ENCODE assay signal across 8 cellular contexts in genomic region chr10:100327007-100327700, GRCh38. TPM values are rescaled to one million over a fixed set of nuclear protein-coding genes. Genes with fewer than 3 reads are reported as not detected.
A peak's percentile ranks its signal among the peaks of the same experiment; 100 is the strongest.
DNase-seq lines count a peak whose midpoint lies in the region; ATAC-seq and TF ChIP-seq lines count a peak whose summit lies in the region.

No MANE protein-coding gene starts in this region.

- H3K4me1 ChIP-seq in OCI-LY7 (ENCODE audit: insufficient read depth, low read length, poor library complexity, severe bottlenecking), result peaks cover 16% of the 10 kb centered on the region
- peaks cover 0 to 8% of the 10 kb centered on the region in 2 donors for H3K4me1 ChIP-seq in left lung
- H3K4me1 ChIP-seq in tibial artery, result no peaks in the 10 kb centered on the region

- no peaks in the 10 kb centered on the region for H4K20me1 ChIP-seq in OCI-LY7 (ENCODE audit: insufficient read depth, low read length)

- no peaks in the 10 kb centered on the region for H3K9me2 ChIP-seq in OCI-LY7 (ENCODE audit: insufficient read depth, low read length)

- H3K9me3 ChIP-seq in OCI-LY7 (ENCODE audit: low read length) (no peaks in the 10 kb centered on the region), left lung (no peaks in the 10 kb centered on the region), tibial artery (no peaks in the 10 kb centered on the region)

- peak overlapping the region; percentile 40 for H3K4me2 ChIP-seq in OCI-LY7 (ENCODE audit: low read length)

- CTCF ChIA-PET in OCI-LY7 (lab: Charles Lee; ENCODE audit: unreplicated experiment), result interaction anchor here (0.5 to 0.6 kb wide), 3 partner anchors 11 to 38 kb away, joined by 3 to 4 read pairs (median 3); no protein-coding TSS in a partner anchor

- no TSS peak for BruUV-seq in OCI-LY7 (replicated peaks; lab: Mats Ljungman, UMichigan)

- H3K27me3 ChIP-seq in left lung (peaks cover 0 to 13% of the 10 kb centered on the region in 2 donors), tibial artery (peaks cover 0 to 38% of the 10 kb centered on the region in 2 donors)

- DNase-seq in DMS 273 treated with DMSO at 0.1 percent for 48 hours (lab: John Stamatoyannopoulos, UW), result peak; percentile 48
- peak; percentile 79 for DNase-seq in OCI-LY7 (ENCODE audit: low spot score)
- DNase-seq in left lung, result peak in 1 of 2 donors; percentile 41
- DNase-seq in NCI-H2227 treated with DMSO at 0.1 percent for 48 hours (lab: John Stamatoyannopoulos, UW), result no peak
- no peak for DNase-seq in DMS53 treated with DMSO at 0.1 percent for 48 hours (lab: John Stamatoyannopoulos, UW; ENCODE audit: unreplicated experiment)
- DNase-seq in tibial artery, result no peak

- H3K27ac ChIP-seq in OCI-LY7 (ENCODE audit: low read depth, low read length, poor library complexity, severe bottlenecking), result peak overlapping the region; percentile 36
- H3K27ac ChIP-seq in left lung, result peak overlapping the region in 1 of 2 donors; percentile 71
- no peak overlapping the region for H3K27ac ChIP-seq in tibial artery

- H3K36me3 ChIP-seq in OCI-LY7 (ENCODE audit: insufficient read depth, low read length) (no peaks in the 10 kb centered on the region), left lung (no peaks in the 10 kb centered on the region), tibial artery (no peaks in the 10 kb centered on the region)

- POLR2A ChIA-PET in OCI-LY7 (lab: Charles Lee), result interaction anchor here (0.6 to 5.3 kb wide), 11 partner anchors 10 to 88 kb away, joined by 3 to 52 read pairs (median 4); partner anchors contain the start of gene SCD

- peak; percentile 99 for ATAC-seq in GM19043 (IDR thresholded peaks at IDR 0.05; ENCODE audit: low read depth, unreplicated experiment)
- ATAC-seq in HG03066 (IDR thresholded peaks at IDR 0.05; ENCODE audit: low read depth, unreplicated experiment), result peak; percentile 99
- peak; percentile 68 for ATAC-seq in left lung

- no peaks in the 10 kb centered on the region for H3K79me2 ChIP-seq in OCI-LY7 (ENCODE audit: insufficient read depth, low read depth, low read length)

- H2AFZ ChIP-seq in OCI-LY7 (ENCODE audit: low read length), result peak overlapping the region; percentile 71

- H3K4me3 ChIP-seq in OCI-LY7 (ENCODE audit: low read depth, low read length, poor library complexity, severe bottlenecking), result no peak overlapping the region
- H3K4me3 ChIP-seq in left lung, result no peak overlapping the region
- H3K4me3 ChIP-seq in tibial artery, result no peak overlapping the region

- TF ChIP-seq CTCF in OCI-LY7 (conservative IDR thresholded peaks at IDR 0.05; ENCODE audit: low read length) (no peak), left lung (IDR thresholded peaks at IDR 0.05) (no peak), tibial artery (IDR thresholded peaks at IDR 0.05) (no peak)

- intact Hi-C loops in OCI-LY7 (cut with micrococcal nuclease; ENCODE audit: unreplicated experiment) (no loop called here), left lung (cut with DNase I) (no loop called here), tibial artery (cut with DNase I; ENCODE audit: low total_unique reads) (no loop called here)

RNA-seq across cellular contexts. Expression of gene PKD2L1, which starts 2.9 kb away (rescaled TPM):
- not detected in 2 replicates for total RNA-seq in OCI-LY7 (2014; rRNA removed; shearing (Covaris generic))
- 0.76 TPM in 1 of 2 replicates, not detected in the other for total RNA-seq in OCI-LY7 (2022)
- under 1 TPM in 1 of 2 donors, not detected in 1; 0.37 TPM for total RNA-seq in left lung

RNA-seq across cellular contexts. Expression of gene SCD, which starts 19.9 kb away (rescaled TPM):
- total RNA-seq in OCI-LY7 (2014; rRNA removed; shearing (Covaris generic)), result 66.1 and 76.8 TPM in 2 replicates
- total RNA-seq in OCI-LY7 (2022), result 291 and 327 TPM in 2 replicates
- total RNA-seq in left lung, result 100 to 1,000 TPM; 524 to 529 TPM

RNA-seq across cellular contexts. Expression of gene BLOC1S2, which starts 40.7 kb away (rescaled TPM):
- 39.7 and 48.7 TPM in 2 replicates for total RNA-seq in OCI-LY7 (2014; rRNA removed; shearing (Covaris generic))
- 45.3 and 54.8 TPM in 2 replicates for total RNA-seq in OCI-LY7 (2022)
- 10 to 100 TPM; 36.7 to 49.2 TPM for total RNA-seq in left lung

RNA-seq across cellular contexts. Expression of gene CWF19L1, which starts 59.7 kb away (rescaled TPM):
- total RNA-seq in OCI-LY7 (2014; rRNA removed; shearing (Covaris generic)), result 47.8 and 48.2 TPM in 2 replicates
- total RNA-seq in OCI-LY7 (2022) (48.6 and 51.0 TPM in 2 replicates), left lung (10 to 100 TPM; 17.5 to 22.4 TPM)

Comparison
In these comparisons a context has a peak if more than half of its experiments do, and no peak if none do; other contexts are left out.
1. DNase-seq: peak in DMS 273 treated with DMSO at 0.1 percent for 48 hours (single experiment) and OCI-LY7 (single experiment); none in NCI-H2227 treated with DMSO at 0.1 percent for 48 hours (single experiment), DMS53 treated with DMSO at 0.1 percent for 48 hours (single experiment) and tibial artery (0 of 2).
2. Peak in every context shown above with its lines, with median percentiles within 50 percentile points of each other: ATAC-seq.